ENCODE assay signal across 9 cellular contexts in genomic region chr6:43699564-43700186, GRCh38. TPM values are rescaled to one million over a fixed set of nuclear protein-coding genes. Genes with fewer than 3 reads are reported as not detected.
DNase-seq lines count a peak whose midpoint lies in the region; ATAC-seq and TF ChIP-seq lines count a peak whose summit lies in the region.
"Had no signal": no experiment of that assay in that cellular context is flagged by ENCODE, and none has a peak within 500 bp of the region (broad histone marks: within the 10 kb centered on the region; RNA-seq: fewer than 3 reads in every experiment).

No MANE protein-coding gene starts in this region.

- H3K27ac Mint-ChIP-seq in stimulated activated naive CD8-positive, alpha-beta T cell treated with anti-CD3 and anti-CD28 coated beads, Interleukin-15, amount 100 ng/mL, for 72 hours = no peak overlapping the region

- peak overlapping the region; percentile 62 to 71 for H3K27ac ChIP-seq in breast epithelium

- in situ Hi-C loops in Caki2 (cut with HindIII; ENCODE audit: low pct_unique_long_range_greater_than_20kb, low sequenced_read_pairs) (no loop called here), G401 (cut with HindIII; ENCODE audit: low sequenced_read_pairs) (no loop called here), GM13977 (cut with MboI; ENCODE audit: low pct_unique_long_range_greater_than_20kb, low sequenced_read_pairs, unreplicated experiment) (no loop called here)

- no peak for TF ChIP-seq POLR2A in breast epithelium (IDR thresholded peaks at IDR 0.05)

- TF ChIP-seq CTCF in breast epithelium (IDR thresholded peaks at IDR 0.05) (no peak), mucosa of descending colon (IDR thresholded peaks at IDR 0.05) (no peak), GM13977 (IDR thresholded peaks at IDR 0.05; ENCODE audit: extremely low read depth, insufficient read depth, missing control alignments) (no peak)

- H3K27me3 Mint-ChIP-seq in stimulated activated naive CD8-positive, alpha-beta T cell treated with anti-CD3 and anti-CD28 coated beads, Interleukin-15, amount 100 ng/mL, for 72 hours = peaks cover 67% of the 10 kb centered on the region

- ATAC-seq in mucosa of descending colon = peak; percentile 56
- no peak for ATAC-seq in stimulated activated naive CD8-positive, alpha-beta T cell treated with anti-CD3 and anti-CD28 coated beads, Interleukin-15, amount 100 ng/mL, for 72 hours

- peak; percentile 71 for DNase-seq in Caki2 (ENCODE audit: low read depth)
- peak; percentile 20 for DNase-seq in NCI-H1092 (lab: John Stamatoyannopoulos, UW)
- peak in 1 of 2 donors; percentile 74 for DNase-seq in breast epithelium (ENCODE audit: low spot score in 2 of 2)
- peak; percentile 56 to 67 (median 67) for DNase-seq in mucosa of descending colon
- no peak for DNase-seq in G401 (ENCODE audit: low spot score)
- no peak for DNase-seq in AG08396 (ENCODE audit: low spot score)
- no peak for DNase-seq in stimulated activated naive CD8-positive, alpha-beta T cell treated with anti-CD3 and anti-CD28 coated beads, Interleukin-15, amount 100 ng/mL, for 72 hours
- no peak for DNase-seq in GM13977 (ENCODE audit: low spot score)
- DNase-seq: foreskin melanocyte had no signal

- no peaks in the 10 kb centered on the region for H3K9me3 ChIP-seq in breast epithelium
- no peaks in the 10 kb centered on the region for H3K9me3 ChIP-seq in mucosa of descending colon

- no peaks in the 10 kb centered on the region for H3K36me3 ChIP-seq in breast epithelium
- H3K36me3 ChIP-seq in mucosa of descending colon (ENCODE audit: low read depth) = no peaks in the 10 kb centered on the region

- H3K27me3 ChIP-seq in breast epithelium = no peaks in the 10 kb centered on the region

- H3K4me1 Mint-ChIP-seq in stimulated activated naive CD8-positive, alpha-beta T cell treated with anti-CD3 and anti-CD28 coated beads, Interleukin-15, amount 100 ng/mL, for 72 hours = no peaks in the 10 kb centered on the region

- H3K4me3 ChIP-seq in breast epithelium = no peak overlapping the region
- no peak overlapping the region for H3K4me3 ChIP-seq in mucosa of descending colon

- H3K9me3 Mint-ChIP-seq in stimulated activated naive CD8-positive, alpha-beta T cell treated with anti-CD3 and anti-CD28 coated beads, Interleukin-15, amount 100 ng/mL, for 72 hours = no peaks in the 10 kb centered on the region

- H3K4me1 ChIP-seq in breast epithelium (peaks cover 5 to 13% of the 10 kb centered on the region in 2 donors), mucosa of descending colon (ENCODE audit: low read depth) (peaks cover 52% of the 10 kb centered on the region)

- no peak overlapping the region for H3K4me3 Mint-ChIP-seq in stimulated activated naive CD8-positive, alpha-beta T cell treated with anti-CD3 and anti-CD28 coated beads, Interleukin-15, amount 100 ng/mL, for 72 hours

- intact Hi-C loops in breast epithelium (cut with DNase I; ENCODE audit: low total_unique reads) = no loop called here
- intact Hi-C loops in mucosa of descending colon (cut with DNase I, micrococcal nuclease) = no loop called here

RNA-seq across cellular contexts. Expression of gene MRPS18A, which starts 12.1 kb away (rescaled TPM):
- 92.4 and 125 TPM in 2 replicates for total RNA-seq in Caki2 (2014; rRNA removed; shearing (Covaris generic); ENCODE audit: low replicate concordance)
- total RNA-seq in breast epithelium (10 to 100 TPM; 37.7 to 63.2 (median 40.6) TPM), mucosa of descending colon (10 to 100 TPM; 36.9 to 65.7 (median 61.9) TPM)
- total RNA-seq in G401 (2014; rRNA removed; shearing (Covaris generic)) = 70.5 and 89.4 TPM in 2 replicates

RNA-seq across cellular contexts. Expression of gene RSPH9, which starts 54.8 kb away (rescaled TPM):
- total RNA-seq in Caki2 (2014; rRNA removed; shearing (Covaris generic); ENCODE audit: low replicate concordance) = not detected in 2 replicates
- not detected for total RNA-seq in breast epithelium
- total RNA-seq in mucosa of descending colon = under 1 TPM in 1 of 3 donors, not detected in 2; 0.12 TPM
- 0.92 and 1.6 TPM in 2 replicates for total RNA-seq in G401 (2014; rRNA removed; shearing (Covaris generic))

Comparison
In these comparisons a context has a peak if more than half of its experiments do, and no peak if none do; other contexts are left out.
1. DNase-seq: peak in Caki2 (single experiment), NCI-H1092 (single experiment) and mucosa of descending colon (3 of 3); none in G401 (single experiment), AG08396 (single experiment), stimulated activated naive CD8-positive, alpha-beta T cell treated with anti-CD3 and anti-CD28 coated beads, Interleukin-15, amount 100 ng/mL, for 72 hours (0 of 2) and GM13977 (single experiment).